Comparison of ENCODE assay signal across 24 cellular contexts in the genomic region with DNA sequence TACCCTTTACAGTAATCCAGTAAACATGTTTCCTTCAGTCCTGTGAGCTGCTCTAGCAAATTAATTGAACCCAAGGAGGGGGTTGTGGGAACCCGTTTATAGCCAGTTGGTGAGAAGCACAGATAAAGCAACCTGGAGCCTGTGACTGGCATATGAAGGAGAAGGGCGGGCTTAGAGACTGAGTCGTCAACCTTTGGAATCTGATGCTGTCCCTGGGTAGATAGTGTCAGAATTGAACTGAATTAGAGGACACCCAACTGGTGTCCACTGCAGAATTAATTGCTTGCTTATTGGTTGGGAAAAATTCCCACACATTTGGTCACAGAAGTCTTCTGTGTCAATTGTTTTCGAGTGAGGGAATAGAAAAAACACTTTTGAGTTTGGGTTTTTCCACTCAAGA.
"Had no signal": no experiment of that assay in that cellular context is flagged by ENCODE, and none has a peak within 500 bp of the region (broad histone marks: within the 10 kb centered on the region; RNA-seq: fewer than 3 reads in every experiment).

No MANE protein-coding gene starts in this region.

- H3K9me3 ChIP-seq: esophagus muscularis mucosa, gastroesophageal sphincter, heart right ventricle, mucosa of descending colon, testis, upper lobe of left lung had no signal

- ATAC-seq: activated CD8-positive, alpha-beta memory T cell treated with anti-CD3 and anti-CD28 coated beads, Interleukin-2, amount 10 ng/mL, durations not matched to agents 7 days and 5 days; gastroesophageal sphincter; heart right ventricle; mucosa of descending colon; SK-N-SH treated with all-trans-retinoic acid at 6 μM for 48 hours; stimulated activated naive CD8-positive, alpha-beta T cell treated with anti-CD3 and anti-CD28 coated beads, Interleukin-15, Interleukin-2, amounts not matched to agents 100 U/mL and 50 U/mL, for 24 hours; T-cell had no signal

- H3K9me3 Mint-ChIP-seq: activated B cell treated with CpG ODN at 0.5 μM for 24 hours; activated CD4-positive, alpha-beta memory T cell treated with anti-CD3 and anti-CD28 coated beads, Interleukin-2, amount 10 ng/mL, durations not matched to agents 7 days and 5 days; activated naive CD8-positive, alpha-beta T cell treated with anti-CD3 and anti-CD28 coated beads for 36 hours; naive B cell; neural crest cell; T-cell had no signal

- H3K4me1 Mint-ChIP-seq: activated B cell treated with CpG ODN at 0.5 μM for 24 hours; activated CD8-positive, alpha-beta memory T cell treated with anti-CD3 and anti-CD28 coated beads, Interleukin-2, amount 10 ng/mL, durations not matched to agents 7 days and 5 days; neural crest cell had no signal

- H3K4me3 Mint-ChIP-seq: activated B cell treated with CpG ODN at 0.5 μM for 24 hours; activated CD4-positive, alpha-beta memory T cell treated with anti-CD3 and anti-CD28 coated beads, Interleukin-2, amount 10 ng/mL, durations not matched to agents 7 days and 5 days; activated CD8-positive, alpha-beta memory T cell treated with anti-CD3 and anti-CD28 coated beads, Interleukin-2, amount 10 ng/mL, durations not matched to agents 7 days and 5 days; activated naive CD8-positive, alpha-beta T cell treated with anti-CD3 and anti-CD28 coated beads for 36 hours; naive B cell; neural crest cell; T-cell had no signal

- H3K27ac ChIP-seq: esophagus muscularis mucosa, gastroesophageal sphincter, heart right ventricle, testis, upper lobe of left lung had no signal

- H3K27me3 ChIP-seq: esophagus muscularis mucosa, gastroesophageal sphincter, heart right ventricle, testis, upper lobe of left lung had no signal

- DNase-seq: activated B cell treated with CpG ODN at 0.5 μM for 24 hours; activated CD4-positive, alpha-beta memory T cell treated with anti-CD3 and anti-CD28 coated beads, Interleukin-2, amount 10 ng/mL, durations not matched to agents 7 days and 5 days; activated CD4-positive, alpha-beta T cell treated with anti-CD3 and anti-CD28 coated beads for 4 hours; activated CD8-positive, alpha-beta memory T cell treated with anti-CD3 and anti-CD28 coated beads, Interleukin-2, amount 10 ng/mL, durations not matched to agents 7 days and 5 days; activated gamma-delta T cell treated with Interleukin-2 at 50 U/mL for 16 hours; activated naive CD8-positive, alpha-beta T cell treated with anti-CD3 and anti-CD28 coated beads for 36 hours; activated T-cell treated with anti-CD3 and anti-CD28 coated beads, Interleukin-2, amount 50 U/mL, for 1 hour; amniotic stem cell; effector memory CD4-positive, alpha-beta T cell; heart right ventricle; kidney glomerular epithelial cell; mesenchymal stem cell; mucosa of descending colon; naive B cell; retina; stimulated activated CD4-positive, alpha-beta T cell treated with anti-CD3 and anti-CD28 coated beads, Interleukin-2, amount 100 ng/mL, for 24 hours; stimulated activated naive CD8-positive, alpha-beta T cell treated with anti-CD3 and anti-CD28 coated beads, Interleukin-15, Interleukin-2, amounts not matched to agents 100 U/mL and 50 U/mL, for 24 hours; T-cell; testis; upper lobe of left lung had no signal

- H3K4me3 ChIP-seq: esophagus muscularis mucosa, gastroesophageal sphincter, heart right ventricle, mucosa of descending colon, testis, upper lobe of left lung had no signal

- H3K27ac Mint-ChIP-seq: activated B cell treated with CpG ODN at 0.5 μM for 24 hours had no signal

- H3K27me3 Mint-ChIP-seq: activated B cell treated with CpG ODN at 0.5 μM for 24 hours; activated CD4-positive, alpha-beta memory T cell treated with anti-CD3 and anti-CD28 coated beads, Interleukin-2, amount 10 ng/mL, durations not matched to agents 7 days and 5 days; activated CD8-positive, alpha-beta memory T cell treated with anti-CD3 and anti-CD28 coated beads, Interleukin-2, amount 10 ng/mL, durations not matched to agents 7 days and 5 days; activated naive CD8-positive, alpha-beta T cell treated with anti-CD3 and anti-CD28 coated beads for 36 hours; naive B cell; T-cell had no signal

- H3K4me1 ChIP-seq: esophagus muscularis mucosa, gastroesophageal sphincter, testis, upper lobe of left lung had no signal
